In the genomic region with DNA sequence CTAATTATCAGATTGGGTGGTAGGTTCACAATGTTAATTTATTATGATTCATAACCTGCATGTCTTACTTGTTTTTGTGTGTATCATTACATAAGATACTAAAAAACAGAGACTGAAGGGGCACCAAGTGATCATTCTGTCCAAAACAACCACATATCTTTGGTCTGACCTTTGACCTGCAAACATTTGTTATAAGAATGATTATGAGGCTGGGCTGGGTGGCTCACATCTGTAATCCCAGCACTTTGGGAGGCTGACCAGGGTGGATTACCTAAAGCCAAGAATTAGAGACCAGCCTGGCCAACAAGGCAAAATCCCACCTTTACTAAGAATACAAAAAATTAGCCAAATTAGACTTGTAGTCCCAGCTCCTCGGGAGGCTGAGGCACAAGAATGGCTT, we compare ENCODE assay signal across 10 cellular contexts.
DNase-seq lines count a peak whose midpoint lies in the region; TF ChIP-seq lines count a peak whose summit lies in the region.
"Had no signal": no experiment of that assay in that cellular context is flagged by ENCODE, and none has a peak within 500 bp of the region (broad histone marks: within the 10 kb centered on the region; RNA-seq: fewer than 3 reads in every experiment).

No MANE protein-coding gene starts in this region.

- H2AK5ac ChIP-seq in mesenchymal stem cell (ENCODE audit: low read length, severe bottlenecking), result no peak overlapping the region

- no peak overlapping the region for H2BK12ac ChIP-seq in mesenchymal stem cell (ENCODE audit: low read length in 2 of 2)

- H3K79me1 ChIP-seq in mesenchymal stem cell (replicated peaks; ENCODE audit: low read length, poor library complexity, severe bottlenecking), result peaks cover 10% of the 10 kb centered on the region

- DNase-seq in amniotic epithelial cell (ENCODE audit: low read depth) (peak; percentile 28), fibroblast of villous mesenchyme (ENCODE audit: low read depth) (peak; percentile 6), mesenchymal stem cell (no peak), thyroid gland (no peak), PC-9 (no peak), BE2C (no peak), NCI-H1105 treated with DMSO at 0.1 percent for 48 hours (lab: John Stamatoyannopoulos, UW) (no peak)
- DNase-seq: CD8-positive, alpha-beta T cell; COR-L47; DMS53 had no signal

- H3K9me3 ChIP-seq in mesenchymal stem cell (ENCODE audit: control insufficient read depth, low read length) (no peaks in the 10 kb centered on the region), thyroid gland (no peaks in the 10 kb centered on the region), PC-9 (ENCODE audit: insufficient read depth, low read depth) (no peaks in the 10 kb centered on the region), BE2C (no peaks in the 10 kb centered on the region)

- no peak overlapping the region for H2BK15ac ChIP-seq in mesenchymal stem cell (ENCODE audit: low read depth, poor library complexity, severe bottlenecking)

- no peaks in the 10 kb centered on the region for H3K9me2 ChIP-seq in PC-9 (ENCODE audit: insufficient read depth)

- H2AFZ ChIP-seq in mesenchymal stem cell (ENCODE audit: low read depth, low read length) (no peak overlapping the region), PC-9 (no peak overlapping the region)

- H4K8ac ChIP-seq in mesenchymal stem cell (ENCODE audit: low read length), result no peak overlapping the region

- 100% methylated on average over 1 of the region's 1 CpG for WGBS in mesenchymal stem cell
- 78 to 89% methylated on average over 1 of the region's 1 CpG for WGBS in thyroid gland, 2 donors

- H4K91ac ChIP-seq in mesenchymal stem cell (ENCODE audit: low read length), result no peak overlapping the region

- peaks cover 15 to 91% of the 10 kb centered on the region in 2 experiments for H3K36me3 ChIP-seq in mesenchymal stem cell (ENCODE audit: control insufficient read depth in 1 of 2, insufficient read depth in 2 of 2, low read depth in 1 of 2, low read length in 2 of 2)
- peaks cover 0 to 8% of the 10 kb centered on the region in 2 donors for H3K36me3 ChIP-seq in thyroid gland
- peaks cover under 1% of the 10 kb centered on the region; the same call in 1 of the 2 replicates for H3K36me3 ChIP-seq in PC-9 (ENCODE audit: low read depth)
- peaks cover 29% of the 10 kb centered on the region for H3K36me3 ChIP-seq in BE2C

- peaks cover 1% of the 10 kb centered on the region for H3K4me1 ChIP-seq in mesenchymal stem cell (ENCODE audit: control insufficient read depth, insufficient read depth, low read depth, low read length)
- H3K4me1 ChIP-seq in thyroid gland, result peaks cover 10 to 22% of the 10 kb centered on the region in 2 donors
- H3K4me1 ChIP-seq in PC-9 (replicated peaks; ENCODE audit: insufficient read depth), result no peaks in the 10 kb centered on the region
- H3K4me1 ChIP-seq in BE2C, result no peaks in the 10 kb centered on the region

- TF ChIP-seq CTCF in fibroblast of villous mesenchyme (IDR thresholded peaks at IDR 0.05; ENCODE audit: insufficient read depth, low read depth, low read length), result no peak
- no peak for TF ChIP-seq CTCF in thyroid gland (IDR thresholded peaks at IDR 0.05)
- TF ChIP-seq CTCF in PC-9 (conservative IDR thresholded peaks at IDR 0.05), result no peak
- no peak for TF ChIP-seq CTCF in BE2C (IDR thresholded peaks at IDR 0.05; ENCODE audit: low read depth, low read length)

- H3K4ac ChIP-seq in mesenchymal stem cell (ENCODE audit: low read depth in 1 of 2, low read length in 2 of 2), result no peak overlapping the region

- no peak for TF ChIP-seq POLR2A in thyroid gland (IDR thresholded peaks at IDR 0.05)

- no peak overlapping the region for H3K4me2 ChIP-seq in mesenchymal stem cell (ENCODE audit: low read length, poor library complexity, severe bottlenecking)
- no peak overlapping the region for H3K4me2 ChIP-seq in PC-9

- H3K18ac ChIP-seq in mesenchymal stem cell (ENCODE audit: low read depth in 1 of 2, low read length in 2 of 2), result no peak overlapping the region

- no peak overlapping the region for H3K14ac ChIP-seq in mesenchymal stem cell (ENCODE audit: low read length in 2 of 2)

- no peak overlapping the region for H2BK5ac ChIP-seq in mesenchymal stem cell (ENCODE audit: low read depth, low read length, poor library complexity, severe bottlenecking)

- intact Hi-C loops in thyroid gland (cut with DNase I) (loop anchor here (5.0 kb wide), 1 partner anchor 148 kb away; the partner anchor contains the start of gene NME1), PC-9 (cut with micrococcal nuclease; ENCODE audit: unreplicated experiment) (loop anchor here (5.0 to 10.0 kb wide), 2 partner anchors 163 to 1081 kb away; partner anchors contain the start of gene NME2)

- H3K27me3 ChIP-seq in mesenchymal stem cell (ENCODE audit: control insufficient read depth in 1 of 2, insufficient read depth in 1 of 2, low read length in 2 of 2) (no peaks in the 10 kb centered on the region), thyroid gland (no peaks in the 10 kb centered on the region), PC-9 (ENCODE audit: insufficient read depth, low read depth) (no peaks in the 10 kb centered on the region), BE2C (no peaks in the 10 kb centered on the region)

- H3K27ac ChIP-seq in mesenchymal stem cell (ENCODE audit: low read length, poor library complexity, severe bottlenecking), result no peak overlapping the region
- H3K27ac ChIP-seq in thyroid gland, result peak overlapping the region in 2 of 3 donors; percentile 68 to 75
- H3K27ac ChIP-seq in PC-9, result no peak overlapping the region

- H3K4me3 ChIP-seq in fibroblast of villous mesenchyme (ENCODE audit: low read depth, low read length), result no peak overlapping the region
- H3K4me3 ChIP-seq in mesenchymal stem cell (ENCODE audit: insufficient read depth in 1 of 2, low read depth in 1 of 2, low read length in 2 of 2), result no peak overlapping the region
- no peak overlapping the region for H3K4me3 ChIP-seq in thyroid gland (replicated peaks in 1 of 3)
- no peak overlapping the region for H3K4me3 ChIP-seq in PC-9
- no peak overlapping the region for H3K4me3 ChIP-seq in BE2C (ENCODE audit: low read depth, low read length)

- POLR2A ChIA-PET in PC-9 (lab: Charles Lee; ENCODE audit: unreplicated experiment), result no interaction called here

- H3K9ac ChIP-seq in mesenchymal stem cell (ENCODE audit: low read length), result peak overlapping the region; percentile 9

- no peaks in the 10 kb centered on the region for H3K79me2 ChIP-seq in PC-9 (ENCODE audit: low read depth)

- H2BK120ac ChIP-seq in mesenchymal stem cell (ENCODE audit: low read depth, low read length), result no peak overlapping the region

- H3F3A ChIP-seq in PC-9 (ENCODE audit: insufficient read depth, low read depth), result peaks cover 14% of the 10 kb centered on the region

- BruUV-seq in PC-9 (replicated peaks; lab: Mats Ljungman, UMichigan), result no TSS peak

- CTCF ChIA-PET in PC-9 (lab: Charles Lee), result no interaction called here

- H4K20me1 ChIP-seq in PC-9 (ENCODE audit: insufficient read depth), result no peaks in the 10 kb centered on the region

- H3K23ac ChIP-seq in mesenchymal stem cell (ENCODE audit: low read length in 2 of 2), result no peak overlapping the region

Comparison
In these comparisons a context has a peak if more than half of its experiments do, and no peak if none do; other contexts are left out.
1. DNase-seq: peak in amniotic epithelial cell (single experiment) and fibroblast of villous mesenchyme (single experiment); none in mesenchymal stem cell (single experiment), thyroid gland (0 of 2), PC-9 (0 of 2), BE2C (single experiment) and NCI-H1105 treated with DMSO at 0.1 percent for 48 hours (single experiment).
2. H3K27ac ChIP-seq: peak in thyroid gland (2 of 3); none in mesenchymal stem cell (single experiment) and PC-9 (single experiment).